ENCODE assay signal across 9 cellular contexts in genomic region chr3:53109822-53110771, GRCh38. TPM values are rescaled to one million over a fixed set of nuclear protein-coding genes. Genes with fewer than 3 reads are reported as not detected.
DNase-seq lines count a peak whose midpoint lies in the region; ATAC-seq and FAIRE-seq lines count a peak whose summit lies in the region.
"Had no signal": no experiment of that assay in that cellular context is flagged by ENCODE, and none has a peak within 500 bp of the region (broad histone marks: within the 10 kb centered on the region; RNA-seq: fewer than 3 reads in every experiment).

No MANE protein-coding gene starts in this region.

- DNase-seq in NCI-H1417 (lab: John Stamatoyannopoulos, UW) (peak in 2 of 3 experiments; percentile 1 to 26), NCI-H1417 treated with DMSO at 0.1 percent for 48 hours (lab: John Stamatoyannopoulos, UW) (no peak), NCI-H69 (lab: John Stamatoyannopoulos, UW) (peak; percentile 14), left cardiac atrium (peak; percentile 55), small intestine (peak; percentile 57)
- peak; percentile 84 for DNase-seq in activated naive CD4-positive, alpha-beta T cell treated with anti-CD3 and anti-CD28 coated beads, Interleukin-2, amount 10 ng/mL, durations not matched to agents 7 days and 5 days

- peak overlapping the region; percentile 50 for H3K4me3 Mint-ChIP-seq in activated naive CD4-positive, alpha-beta T cell treated with anti-CD3 and anti-CD28 coated beads, Interleukin-2, amount 10 ng/mL, durations not matched to agents 7 days and 5 days

- H3K27ac Mint-ChIP-seq in activated naive CD4-positive, alpha-beta T cell treated with anti-CD3 and anti-CD28 coated beads, Interleukin-2, amount 10 ng/mL, durations not matched to agents 7 days and 5 days, result peak overlapping the region; percentile 91

- ATAC-seq in left cardiac atrium (peak; percentile 43 to 56), HG03469 (IDR thresholded peaks at IDR 0.05; ENCODE audit: unreplicated experiment) (no peak), HG03095 (IDR thresholded peaks at IDR 0.05; ENCODE audit: unreplicated experiment) (no peak)

- H3K4me1 ChIP-seq in small intestine (ENCODE audit: control insufficient read depth in 2 of 2, insufficient read depth in 1 of 2, low read depth in 1 of 2, low read length in 1 of 2), result no peaks in the 10 kb centered on the region
- H3K4me1 ChIP-seq: BLaER1 had no signal

- CTCF ChIA-PET in activated naive CD4-positive, alpha-beta T cell treated with anti-CD3 and anti-CD28 coated beads, Interleukin-2, amount 10 ng/mL, durations not matched to agents 7 days and 5 days (lab: Charles Lee), result interaction anchor here (0.6 to 5.3 kb wide), 23 partner anchors 8 to 259 kb away, joined by 3 to 72 read pairs (median 4); no protein-coding TSS in a partner anchor

- peaks cover 2 to 4% of the 10 kb centered on the region in 2 donors for H3K36me3 ChIP-seq in small intestine (ENCODE audit: control insufficient read depth in 2 of 2, insufficient read depth in 2 of 2, low read length in 2 of 2)

- H3K36me3 Mint-ChIP-seq in activated naive CD4-positive, alpha-beta T cell treated with anti-CD3 and anti-CD28 coated beads, Interleukin-2, amount 10 ng/mL, durations not matched to agents 7 days and 5 days, result peaks cover 35% of the 10 kb centered on the region

- 43 to 59% (median 58%) methylated on average over 12 of the region's 12 CpGs for WGBS in small intestine, 3 donors

- no peaks in the 10 kb centered on the region for H3K9me3 ChIP-seq in small intestine (ENCODE audit: control insufficient read depth, low read depth)
- H3K9me3 ChIP-seq: BLaER1 had no signal

- no peak overlapping the region for H3K4me3 ChIP-seq in small intestine (ENCODE audit: low read depth in 1 of 2, low read length in 2 of 2)
- H3K4me3 ChIP-seq: BLaER1 had no signal

- intact Hi-C loops in left cardiac atrium (cut with DNase I), result no loop called here

- no peaks in the 10 kb centered on the region for H3K27me3 ChIP-seq in small intestine (ENCODE audit: control insufficient read depth in 2 of 2, insufficient read depth in 2 of 2, low read length in 2 of 2)
- H3K27me3 ChIP-seq: BLaER1 had no signal

- peak overlapping the region in 1 of 2 donors; percentile 27 for H3K27ac ChIP-seq in small intestine (ENCODE audit: low read depth in 1 of 2, low read length in 1 of 2)
- H3K27ac ChIP-seq: BLaER1 had no signal

- peaks cover 54% of the 10 kb centered on the region for H3K4me1 Mint-ChIP-seq in activated naive CD4-positive, alpha-beta T cell treated with anti-CD3 and anti-CD28 coated beads, Interleukin-2, amount 10 ng/mL, durations not matched to agents 7 days and 5 days

- H3K9me3 Mint-ChIP-seq in activated naive CD4-positive, alpha-beta T cell treated with anti-CD3 and anti-CD28 coated beads, Interleukin-2, amount 10 ng/mL, durations not matched to agents 7 days and 5 days, result peaks cover 3% of the 10 kb centered on the region

- no peak for FAIRE-seq in small intestine (lab: Jason Lieb, UNC)

- no peaks in the 10 kb centered on the region for H3K27me3 Mint-ChIP-seq in activated naive CD4-positive, alpha-beta T cell treated with anti-CD3 and anti-CD28 coated beads, Interleukin-2, amount 10 ng/mL, durations not matched to agents 7 days and 5 days

RNA-seq across cellular contexts. Expression of gene RFT1, which starts 20.1 kb away (rescaled TPM):
- 10 to 100 TPM; 11.8 to 12.6 TPM for total RNA-seq in left cardiac atrium
- 10 to 100 TPM in 1 of 3 donors, 1 to 10 TPM in 2; 1.3 to 17.2 (median 1.9) TPM for polyA plus RNA-seq in small intestine

RNA-seq across cellular contexts. Expression of gene PRKCD, which starts 50.9 kb away (rescaled TPM):
- total RNA-seq in left cardiac atrium, result 10 to 100 TPM; 31.3 to 31.5 TPM
- polyA plus RNA-seq in small intestine, result 100 to 1,000 TPM in 1 of 3 donors, 10 to 100 TPM in 2; 28.9 to 150 (median 99.7) TPM

Comparison
In these comparisons a context has a peak if more than half of its experiments do, and no peak if none do; other contexts are left out.
1. ATAC-seq: peak in left cardiac atrium (2 of 2); none in HG03469 (single experiment) and HG03095 (single experiment).